In the genomic region with DNA sequence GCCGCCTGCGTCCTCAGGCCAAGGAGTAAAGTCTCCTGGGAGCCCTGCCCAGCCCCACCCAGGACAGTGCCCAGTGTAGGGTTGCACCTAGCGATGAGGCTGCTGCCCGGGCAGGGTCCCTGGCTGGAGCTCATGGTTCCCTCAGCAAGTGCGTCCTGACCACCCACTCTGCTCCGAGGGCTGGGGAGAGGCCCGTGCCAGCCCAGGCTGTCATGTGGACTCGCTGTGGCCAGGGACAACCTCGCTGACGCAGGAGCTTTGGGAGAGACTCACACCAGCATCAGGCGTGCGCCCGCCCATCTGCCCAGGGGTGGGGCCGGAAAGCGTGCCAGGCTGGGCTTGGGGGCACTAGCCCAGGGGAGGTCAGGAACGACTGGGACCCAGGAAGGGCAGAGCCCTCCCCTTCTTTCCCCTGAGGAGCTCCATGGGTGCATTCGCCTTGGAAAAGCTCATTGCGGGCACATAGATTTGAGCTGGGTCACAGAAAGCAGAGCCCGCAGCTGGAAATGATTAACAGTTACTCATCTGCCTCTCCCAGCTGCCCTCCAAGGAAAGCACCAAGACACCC, we compare ENCODE assay signal across 12 cellular contexts. TPM values are rescaled to one million over a fixed set of nuclear protein-coding genes. Genes with fewer than 3 reads are reported as not detected.
A peak's percentile ranks its signal among the peaks of the same experiment; 100 is the strongest.
DNase-seq lines count a peak whose midpoint lies in the region; ATAC-seq and TF ChIP-seq lines count a peak whose summit lies in the region.
"Had no signal": no experiment of that assay in that cellular context is flagged by ENCODE, and none has a peak within 500 bp of the region (broad histone marks: within the 10 kb centered on the region; RNA-seq: fewer than 3 reads in every experiment).

No MANE protein-coding gene starts in this region.

- no peak overlapping the region for H3K4me3 ChIP-seq in BJ (ENCODE audit: low read depth, low read length)
- no peak overlapping the region for H3K4me3 ChIP-seq in right lobe of liver
- H3K4me3 ChIP-seq in gastroesophageal sphincter, result no peak overlapping the region

- no peaks in the 10 kb centered on the region for H3K36me3 ChIP-seq in BJ (ENCODE audit: control insufficient read depth, insufficient read depth, low read length)
- no peaks in the 10 kb centered on the region for H3K36me3 ChIP-seq in right lobe of liver
- H3K36me3 ChIP-seq in gastroesophageal sphincter, result no peaks in the 10 kb centered on the region

- TF ChIP-seq RAD21 in Ishikawa (IDR thresholded peaks at IDR 0.05; ENCODE audit: low read depth), result no peak

- TF ChIP-seq CTCF in BJ (IDR thresholded peaks at IDR 0.05; ENCODE audit: insufficient read depth, low read depth, low read length) (no peak), right lobe of liver (IDR thresholded peaks at IDR 0.05) (no peak), gastroesophageal sphincter (IDR thresholded peaks at IDR 0.05) (no peak)

- TF ChIP-seq EP300 in Ishikawa (IDR thresholded peaks at IDR 0.05; ENCODE audit: borderline replicate concordance), result no peak
- TF ChIP-seq EP300 in gastroesophageal sphincter (IDR thresholded peaks at IDR 0.05), result no peak

- ATAC-seq in right lobe of liver, result peak in 3 of 4 donors; percentile 14 to 42 (median 35)
- no peak for ATAC-seq in GM21529 (IDR thresholded peaks at IDR 0.05; ENCODE audit: unreplicated experiment)
- ATAC-seq in gastroesophageal sphincter, result no peak
- ATAC-seq: naive thymus-derived CD8-positive, alpha-beta T cell; stimulated activated memory B cell treated with anti-CD40 and anti-IgM and Interleukin-4, amounts not matched to agents 10 μg/mL and 1 μg/mL and 100 μg/mL, for 72 hours had no signal

- H3K27me3 ChIP-seq in BJ (ENCODE audit: control insufficient read depth, insufficient read depth, low read length) (no peaks in the 10 kb centered on the region; the same call in 1 of the 2 replicates), right lobe of liver (no peaks in the 10 kb centered on the region), gastroesophageal sphincter (peaks cover 39% of the 10 kb centered on the region)

- no peaks in the 10 kb centered on the region for H3K4me1 ChIP-seq in right lobe of liver
- H3K4me1 ChIP-seq in gastroesophageal sphincter, result no peaks in the 10 kb centered on the region

- POLR2A ChIA-PET in BJ (lab: Charles Lee), result interaction anchor here (0.5 to 0.7 kb wide), 2 partner anchors 26 to 38 kb away, joined by 3 to 5 read pairs; no protein-coding TSS in a partner anchor

- intact Hi-C loops in right lobe of liver (cut with DNase I), result no loop called here

- DNase-seq in BJ (ENCODE audit: low read depth), result peak; percentile 33
- DNase-seq in brain pericyte (ENCODE audit: low read depth, low spot score), result peak; percentile 44
- no peak for DNase-seq in right lobe of liver
- DNase-seq in stimulated activated CD4-positive, alpha-beta T cell treated with anti-CD3 and anti-CD28 coated beads, Interleukin-15, amount 100 ng/mL, for 24 hours, result no peak
- no peak for DNase-seq in HuH-7.5 (ENCODE audit: low spot score)
- DNase-seq: activated gamma-delta T cell; naive thymus-derived CD8-positive, alpha-beta T cell; NCI-H2029 treated with DMSO at 0.1 percent for 48 hours had no signal

- no peak for TF ChIP-seq POLR2A in right lobe of liver (IDR thresholded peaks at IDR 0.05)
- TF ChIP-seq POLR2A in gastroesophageal sphincter (IDR thresholded peaks at IDR 0.05), result no peak

- no peak overlapping the region for H3K27ac ChIP-seq in right lobe of liver
- no peak overlapping the region for H3K27ac ChIP-seq in gastroesophageal sphincter

- CTCF ChIA-PET in BJ (lab: Yijun Ruan, JAX), result interaction anchor here (0.6 to 4.5 kb wide), 12 partner anchors 9 to 75 kb away, joined by 3 to 36 read pairs (median 3); a partner anchor contains a TSS

- WGBS in right lobe of liver (ENCODE audit: insufficient coverage, low coverage, low lambda C conversion rate, missing lambda C conversion rate), result 31% methylated on average over 2 of the region's 19 CpGs
- 60% methylated on average over 2 of the region's 19 CpGs; no CpG with 5 or more reads in 1 of the 2 donors for WGBS in gastroesophageal sphincter (ENCODE audit: low coverage in 1 of 2), 2 donors

- H3K9me3 ChIP-seq in right lobe of liver (no peaks in the 10 kb centered on the region), gastroesophageal sphincter (no peaks in the 10 kb centered on the region)

TF ChIP-seq in Ishikawa, 13 proteins besides CTCF, POLR2A, EP300 and RAD21:
- TF ChIP-seq, protein P1, sequence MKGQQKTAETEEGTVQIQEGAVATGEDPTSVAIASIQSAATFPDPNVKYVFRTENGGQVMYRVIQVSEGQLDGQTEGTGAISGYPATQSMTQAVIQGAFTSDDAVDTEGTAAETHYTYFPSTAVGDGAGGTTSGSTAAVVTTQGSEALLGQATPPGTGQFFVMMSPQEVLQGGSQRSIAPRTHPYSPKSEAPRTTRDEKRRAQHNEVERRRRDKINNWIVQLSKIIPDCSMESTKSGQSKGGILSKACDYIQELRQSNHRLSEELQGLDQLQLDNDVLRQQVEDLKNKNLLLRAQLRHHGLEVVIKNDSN (IDR thresholded peaks at IDR 0.05), result peak; percentile 52; the same call in 1 of the 2 replicates
- no peak for TF ChIP-seq TAF1 (IDR thresholded peaks at IDR 0.05; ENCODE audit: low read depth)
- TF ChIP-seq, protein P2, sequence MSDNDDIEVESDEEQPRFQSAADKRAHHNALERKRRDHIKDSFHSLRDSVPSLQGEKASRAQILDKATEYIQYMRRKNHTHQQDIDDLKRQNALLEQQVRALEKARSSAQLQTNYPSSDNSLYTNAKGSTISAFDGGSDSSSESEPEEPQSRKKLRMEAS (IDR thresholded peaks at IDR 0.05), result 0 out of 2 replicates have a peak, but pooled peaks have one; percentile 24
- TF ChIP-seq EGR1 (IDR thresholded peaks at IDR 0.05), result no peak
TF ChIP-seq in Ishikawa: peak in this region for 2.

RNA-seq across cellular contexts. Expression of a gene that starts 19.7 kb away (rescaled TPM):
- not detected in 2 replicates for polyA plus RNA-seq in BJ (2011; rRNA removed)
- not detected in 2 replicates for polyA minus RNA-seq in BJ (2011; rRNA and poly(A)+ RNA removed)
- total RNA-seq in right lobe of liver (under 1 TPM in 1 of 6 experiments, not detected in 5; 0.93 TPM), gastroesophageal sphincter (under 1 TPM in 1 of 4 donors, not detected in 3; 0.54 TPM)
- total RNA-seq: naive thymus-derived CD8-positive, alpha-beta T cell had no signal
- polyA plus RNA-seq: naive thymus-derived CD8-positive, alpha-beta T cell had no signal

RNA-seq across cellular contexts. Expression of a gene that starts 24.4 kb away (rescaled TPM):
- 58.5 and 105 TPM in 2 replicates for polyA plus RNA-seq in BJ (2011; rRNA removed)
- 49.1 and 82.6 TPM in 2 replicates for polyA minus RNA-seq in BJ (2011; rRNA and poly(A)+ RNA removed)
- total RNA-seq in right lobe of liver (10 to 100 TPM; 27.2 to 42.3 (median 33.1) TPM), gastroesophageal sphincter (100 to 1,000 TPM in 1 of 4 donors, 10 to 100 TPM in 3; 54.5 to 101 (median 82.2) TPM)

RNA-seq across cellular contexts. Expression of a gene that starts 24.5 kb away (rescaled TPM):
- 2.6 TPM in 2 replicates for polyA plus RNA-seq in BJ (2011; rRNA removed)
- polyA minus RNA-seq in BJ (2011; rRNA and poly(A)+ RNA removed), result 1.3 and 1.6 TPM in 2 replicates
- total RNA-seq in right lobe of liver (1 to 10 TPM; 1.8 to 5.0 (median 3.3) TPM), gastroesophageal sphincter (1 to 10 TPM; 1.7 to 5.3 (median 3.2) TPM)

RNA-seq across cellular contexts. Expression of a gene that starts 53.3 kb away (rescaled TPM):
- polyA plus RNA-seq in BJ (2011; rRNA removed), result 31.5 and 56.0 TPM in 2 replicates
- polyA minus RNA-seq in BJ (2011; rRNA and poly(A)+ RNA removed), result 16.2 and 20.0 TPM in 2 replicates
- total RNA-seq in right lobe of liver (10 to 100 TPM; 35.0 to 72.2 (median 53.7) TPM), gastroesophageal sphincter (10 to 100 TPM; 24.1 to 44.0 (median 28.9) TPM)

RNA-seq across cellular contexts. Expression of a gene that starts 57.6 kb away (rescaled TPM):
- polyA plus RNA-seq in BJ (2011; rRNA removed), result 4.2 and 7.1 TPM in 2 replicates
- 2.8 and 3.7 TPM in 2 replicates for polyA minus RNA-seq in BJ (2011; rRNA and poly(A)+ RNA removed)
- 1 to 10 TPM in 2 of 6 experiments, under 1 TPM in 4; 0.33 to 3.7 (median 0.77) TPM for total RNA-seq in right lobe of liver
- 1 to 10 TPM in 1 of 4 donors, under 1 TPM in 1, not detected in 2; 0.67 to 1.8 TPM for total RNA-seq in gastroesophageal sphincter

Comparison
In these comparisons a context has a peak if more than half of its experiments do, and no peak if none do; other contexts are left out.
1. DNase-seq: peak in BJ (single experiment) and brain pericyte (single experiment); none in right lobe of liver (0 of 3), stimulated activated CD4-positive, alpha-beta T cell treated with anti-CD3 and anti-CD28 coated beads, Interleukin-15, amount 100 ng/mL, for 24 hours (single experiment) and HuH-7.5 (single experiment).
2. ATAC-seq: peak in right lobe of liver (3 of 4); none in GM21529 (single experiment) and gastroesophageal sphincter (single experiment).